24 cellular contexts compared by ENCODE assay signal in the genomic region with DNA sequence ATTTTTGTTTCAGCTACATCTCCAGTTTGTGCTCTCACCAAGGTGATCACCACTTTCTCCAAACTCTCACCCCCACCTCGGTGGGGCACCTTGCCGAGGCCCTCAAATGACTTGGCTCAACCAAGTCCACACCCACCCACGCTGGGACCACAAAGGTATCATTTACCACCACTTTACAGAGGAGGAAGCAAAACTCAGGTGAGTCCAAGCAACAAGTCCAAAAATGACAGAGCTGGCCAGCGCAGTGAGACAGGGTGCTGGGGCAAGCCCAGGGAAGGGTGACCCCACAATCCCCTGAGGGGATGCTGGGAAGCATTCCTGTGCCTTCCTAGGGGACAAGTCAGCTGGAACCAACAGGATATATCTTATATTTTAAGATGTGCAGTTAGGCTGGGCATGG. TPM values are rescaled to one million over a fixed set of nuclear protein-coding genes. Genes with fewer than 3 reads are reported as not detected.
DNase-seq lines count a peak whose midpoint lies in the region; ATAC-seq and TF ChIP-seq lines count a peak whose summit lies in the region.
"Had no signal": no experiment of that assay in that cellular context is flagged by ENCODE, and none has a peak within 500 bp of the region (broad histone marks: within the 10 kb centered on the region; RNA-seq: fewer than 3 reads in every experiment).

No MANE protein-coding gene starts in this region.

- CTCF ChIA-PET in activated CD4-positive, alpha-beta T cell treated with anti-CD3 and anti-CD28 coated beads, Interleukin-2, amount 10 ng/mL, durations not matched to agents 7 days and 5 days (lab: Charles Lee) = interaction anchor here (1.2 to 1.5 kb wide), 2 partner anchors 11 to 86 kb away, joined by 3 read pairs; no protein-coding TSS in a partner anchor

- peak; percentile 41 for ATAC-seq in GM19452 (IDR thresholded peaks at IDR 0.05; ENCODE audit: unreplicated experiment)
- no peak for ATAC-seq in stimulated activated memory B cell treated with anti-CD40 and anti-IgM and Interleukin-4, amounts not matched to agents 10 μg/mL and 1 μg/mL and 100 μg/mL, for 72 hours

- H3K9me3 ChIP-seq in neural progenitor cell (ENCODE audit: low read depth) (no peaks in the 10 kb centered on the region), smooth muscle cell (replicated peaks; ENCODE audit: low read depth) (no peaks in the 10 kb centered on the region)
- H3K9me3 ChIP-seq: BE2C had no signal

- no peaks in the 10 kb centered on the region for H3K27me3 Mint-ChIP-seq in activated CD4-positive, alpha-beta T cell treated with anti-CD3 and anti-CD28 coated beads, Interleukin-2, amount 10 ng/mL, durations not matched to agents 7 days and 5 days
- H3K27me3 Mint-ChIP-seq in activated naive CD8-positive, alpha-beta T cell = no peaks in the 10 kb centered on the region
- peaks cover 10% of the 10 kb centered on the region for H3K27me3 Mint-ChIP-seq in neural progenitor cell (ENCODE audit: insufficient read depth, low read depth)
- no peaks in the 10 kb centered on the region for H3K27me3 Mint-ChIP-seq in stimulated activated memory B cell treated with anti-CD40 and anti-IgM and Interleukin-4, amounts not matched to agents 10 μg/mL and 1 μg/mL and 100 μg/mL, for 72 hours
- H3K27me3 Mint-ChIP-seq: type B pancreatic cell had no signal

- peak overlapping the region; percentile 62 for H3K27ac Mint-ChIP-seq in activated CD4-positive, alpha-beta T cell treated with anti-CD3 and anti-CD28 coated beads, Interleukin-2, amount 10 ng/mL, durations not matched to agents 7 days and 5 days
- no peak overlapping the region for H3K27ac Mint-ChIP-seq in activated naive CD8-positive, alpha-beta T cell
- no peak overlapping the region for H3K27ac Mint-ChIP-seq in neural progenitor cell
- no peak overlapping the region for H3K27ac Mint-ChIP-seq in stimulated activated memory B cell treated with anti-CD40 and anti-IgM and Interleukin-4, amounts not matched to agents 10 μg/mL and 1 μg/mL and 100 μg/mL, for 72 hours
- H3K27ac Mint-ChIP-seq: type B pancreatic cell had no signal

- H3K4me2 ChIP-seq in neural progenitor cell (no peak overlapping the region), smooth muscle cell (no peak overlapping the region)

- H2AFZ ChIP-seq in neural progenitor cell (replicated peaks) (no peak overlapping the region), smooth muscle cell (ENCODE audit: low read depth) (no peak overlapping the region)

- H3K79me2 ChIP-seq in neural progenitor cell (ENCODE audit: low read depth) (peaks cover 89% of the 10 kb centered on the region), smooth muscle cell (ENCODE audit: low read depth) (peaks cover 76% of the 10 kb centered on the region)

- H3K27me3 ChIP-seq in neural progenitor cell (no peaks in the 10 kb centered on the region), smooth muscle cell (ENCODE audit: low read depth) (no peaks in the 10 kb centered on the region)
- H3K27me3 ChIP-seq: BE2C, cardiac muscle cell had no signal

- POLR2A ChIA-PET in activated CD4-positive, alpha-beta T cell treated with anti-CD3 and anti-CD28 coated beads, Interleukin-2, amount 10 ng/mL, durations not matched to agents 7 days and 5 days (lab: Charles Lee) = no interaction called here

- no peak for DNase-seq in activated CD4-positive, alpha-beta T cell treated with anti-CD3 and anti-CD28 coated beads, Interleukin-2, amount 10 ng/mL, durations not matched to agents 7 days and 5 days
- DNase-seq in activated CD4-positive, alpha-beta T cell treated with anti-CD3 and anti-CD28 coated beads, Interleukin-2, amount 50 U/mL, for 4 hours = no peak
- DNase-seq in neural progenitor cell (ENCODE audit: low spot score) (no peak), RPMI8226 (no peak), smooth muscle cell (lab: John Stamatoyannopoulos, UW; ENCODE audit: unreplicated experiment) (no peak)
- DNase-seq: activated CD4-positive, alpha-beta T cell treated with anti-CD3 and anti-CD28 coated beads for 1 hour; activated CD8-positive, alpha-beta memory T cell treated with anti-CD3 and anti-CD28 coated beads, Interleukin-2, amount 50 U/mL, for 48 hours; activated gamma-delta T cell treated with Interleukin-2 at 50 U/mL for 16 hours; BE2C; Calu3; dermis blood vessel endothelial cell; EL; KG1; kidney glomerular epithelial cell; mammary epithelial cell; NCI-H187 treated with DMSO at 0.1 percent for 48 hours; NCI-H748 treated with DMSO at 0.1 percent for 48 hours; occipital lobe; stimulated activated CD4-positive, alpha-beta T cell treated with anti-CD3 and anti-CD28 coated beads, Interleukin-4, amount 100 ng/mL, for 24 hours had no signal

- 94% methylated on average over 4 of the region's 4 CpGs for WGBS in smooth muscle cell (ENCODE audit: low lambda C conversion rate)

- peaks cover 44% of the 10 kb centered on the region for H3K36me3 Mint-ChIP-seq in activated CD4-positive, alpha-beta T cell treated with anti-CD3 and anti-CD28 coated beads, Interleukin-2, amount 10 ng/mL, durations not matched to agents 7 days and 5 days (ENCODE audit: low read depth)
- H3K36me3 Mint-ChIP-seq in activated naive CD8-positive, alpha-beta T cell = peaks cover 4% of the 10 kb centered on the region
- H3K36me3 Mint-ChIP-seq in neural progenitor cell = peaks cover 20% of the 10 kb centered on the region
- no peaks in the 10 kb centered on the region for H3K36me3 Mint-ChIP-seq in stimulated activated memory B cell treated with anti-CD40 and anti-IgM and Interleukin-4, amounts not matched to agents 10 μg/mL and 1 μg/mL and 100 μg/mL, for 72 hours

- TF ChIP-seq CTCF in neural progenitor cell (IDR thresholded peaks at IDR 0.05) (no peak), smooth muscle cell (IDR thresholded peaks at IDR 0.05; ENCODE audit: borderline replicate concordance, insufficient read depth, poor library complexity, severe bottlenecking) (no peak)

- no peak overlapping the region for H3K4me3 Mint-ChIP-seq in activated CD4-positive, alpha-beta T cell treated with anti-CD3 and anti-CD28 coated beads, Interleukin-2, amount 10 ng/mL, durations not matched to agents 7 days and 5 days
- peak overlapping the region; percentile 55 for H3K4me3 Mint-ChIP-seq in activated naive CD8-positive, alpha-beta T cell
- peak overlapping the region; percentile 27 for H3K4me3 Mint-ChIP-seq in neural progenitor cell
- H3K4me3 Mint-ChIP-seq in stimulated activated memory B cell treated with anti-CD40 and anti-IgM and Interleukin-4, amounts not matched to agents 10 μg/mL and 1 μg/mL and 100 μg/mL, for 72 hours = no peak overlapping the region
- H3K4me3 Mint-ChIP-seq: type B pancreatic cell had no signal

- H3F3A ChIP-seq in neural progenitor cell (ENCODE audit: low read depth) (peaks cover 36% of the 10 kb centered on the region), smooth muscle cell (ENCODE audit: low read depth) (peaks cover 13% of the 10 kb centered on the region)

- H3K9ac ChIP-seq in neural progenitor cell (no peak overlapping the region), smooth muscle cell (ENCODE audit: low read depth) (no peak overlapping the region)

- H3K36me3 ChIP-seq in neural progenitor cell = no peaks in the 10 kb centered on the region
- no peaks in the 10 kb centered on the region for H3K36me3 ChIP-seq in smooth muscle cell (ENCODE audit: low read depth)
- H3K36me3 ChIP-seq: cardiac muscle cell had no signal

- H3K4me1 ChIP-seq in neural progenitor cell = peaks cover 43% of the 10 kb centered on the region
- peaks cover 28% of the 10 kb centered on the region for H3K4me1 ChIP-seq in smooth muscle cell (ENCODE audit: low read depth)

- peaks cover 90% of the 10 kb centered on the region for H4K20me1 ChIP-seq in neural progenitor cell (ENCODE audit: low read depth)
- peaks cover 99% of the 10 kb centered on the region for H4K20me1 ChIP-seq in smooth muscle cell (ENCODE audit: low read depth)

- H3K9me3 Mint-ChIP-seq in activated CD4-positive, alpha-beta T cell treated with anti-CD3 and anti-CD28 coated beads, Interleukin-2, amount 10 ng/mL, durations not matched to agents 7 days and 5 days = no peaks in the 10 kb centered on the region
- no peaks in the 10 kb centered on the region for H3K9me3 Mint-ChIP-seq in activated naive CD8-positive, alpha-beta T cell (ENCODE audit: low read depth)
- no peaks in the 10 kb centered on the region for H3K9me3 Mint-ChIP-seq in neural progenitor cell
- no peaks in the 10 kb centered on the region for H3K9me3 Mint-ChIP-seq in stimulated activated memory B cell treated with anti-CD40 and anti-IgM and Interleukin-4, amounts not matched to agents 10 μg/mL and 1 μg/mL and 100 μg/mL, for 72 hours
- H3K9me3 Mint-ChIP-seq: type B pancreatic cell had no signal

- H3K4me3 ChIP-seq in neural progenitor cell (no peak overlapping the region), smooth muscle cell (no peak overlapping the region)
- H3K4me3 ChIP-seq: cardiac muscle cell had no signal

- H3K4me1 Mint-ChIP-seq in activated CD4-positive, alpha-beta T cell treated with anti-CD3 and anti-CD28 coated beads, Interleukin-2, amount 10 ng/mL, durations not matched to agents 7 days and 5 days = peaks cover 57% of the 10 kb centered on the region
- H3K4me1 Mint-ChIP-seq in activated naive CD8-positive, alpha-beta T cell (ENCODE audit: low read depth) = peaks cover 58% of the 10 kb centered on the region
- peaks cover 61% of the 10 kb centered on the region for H3K4me1 Mint-ChIP-seq in neural progenitor cell
- peaks cover 33% of the 10 kb centered on the region for H3K4me1 Mint-ChIP-seq in stimulated activated memory B cell treated with anti-CD40 and anti-IgM and Interleukin-4, amounts not matched to agents 10 μg/mL and 1 μg/mL and 100 μg/mL, for 72 hours

- H3K27ac ChIP-seq in neural progenitor cell (no peak overlapping the region), smooth muscle cell (ENCODE audit: low read depth) (no peak overlapping the region)
- H3K27ac ChIP-seq: cardiac muscle cell had no signal

RNA-seq across cellular contexts. Expression of gene SSBP3, which starts 24.7 kb away (rescaled TPM):
- 100 to 1,000 TPM in 1 of 2 experiments, 10 to 100 TPM in 1; 93.4 to 127 TPM for total RNA-seq in activated CD4-positive, alpha-beta T cell treated with anti-CD3 and anti-CD28 coated beads, Interleukin-2, amount 10 ng/mL, durations not matched to agents 7 days and 5 days
- total RNA-seq in neural progenitor cell (ENCODE audit: low replicate concordance) (53.0 and 86.1 TPM in 2 replicates), smooth muscle cell (30.1 and 42.3 TPM in 2 replicates)
- polyA plus RNA-seq in smooth muscle cell = 23.6 and 26.5 TPM in 2 replicates

Comparison
In these comparisons a context has a peak if more than half of its experiments do, and no peak if none do; other contexts are left out.
1. H3K4me3 Mint-ChIP-seq: peak in activated naive CD8-positive, alpha-beta T cell (single experiment) and neural progenitor cell (single experiment); none in activated CD4-positive, alpha-beta T cell treated with anti-CD3 and anti-CD28 coated beads, Interleukin-2, amount 10 ng/mL, durations not matched to agents 7 days and 5 days (single experiment) and stimulated activated memory B cell treated with anti-CD40 and anti-IgM and Interleukin-4, amounts not matched to agents 10 μg/mL and 1 μg/mL and 100 μg/mL, for 72 hours (single experiment).